In the genomic region with DNA sequence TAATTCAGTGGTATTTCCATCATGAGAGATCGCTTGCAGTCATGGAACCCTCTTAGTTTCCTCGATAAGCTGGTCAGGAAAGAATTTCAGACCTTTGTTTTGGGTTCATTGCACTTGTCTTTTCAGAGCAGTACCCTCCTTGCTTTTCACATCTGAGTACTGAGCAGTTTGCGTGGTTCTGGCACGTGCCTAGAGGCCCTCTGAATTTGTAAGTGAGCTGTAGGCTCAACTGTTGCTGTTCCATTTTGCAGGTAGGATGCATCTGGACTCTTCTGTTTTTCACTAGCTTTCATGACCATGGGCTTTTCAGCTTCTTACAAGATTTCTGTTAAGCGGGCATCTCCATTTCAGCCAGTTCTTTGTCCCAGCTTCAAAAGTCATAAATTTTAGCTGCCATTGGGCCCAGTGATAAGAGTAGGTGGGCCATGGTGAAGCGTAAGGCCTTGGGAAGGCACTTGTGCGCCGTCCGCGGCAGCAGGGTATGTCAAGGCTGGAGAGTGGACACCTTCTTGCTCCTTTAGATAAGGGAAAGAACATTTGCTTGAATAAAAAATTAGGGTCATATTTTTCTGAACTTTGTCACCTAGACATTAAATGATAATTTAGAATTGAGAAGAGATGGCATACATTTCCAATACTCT, we compare ENCODE assay signal across 1 cellular context.
TF ChIP-seq lines count a peak whose summit lies in the region.

No MANE protein-coding gene starts in this region.

TF ChIP-seq in GM12891, 5 proteins besides CTCF, POLR2A, EP300 and RAD21:
- TF ChIP-seq SPI1 (IDR thresholded peaks at IDR 0.05; ENCODE audit: low read depth, low read length) (no peak), POLR2AphosphoS5 (IDR thresholded peaks at IDR 0.05; ENCODE audit: low read depth, low read length) (peak; percentile 12; the same call in 1 of the 2 replicates)
